In the genomic region with DNA sequence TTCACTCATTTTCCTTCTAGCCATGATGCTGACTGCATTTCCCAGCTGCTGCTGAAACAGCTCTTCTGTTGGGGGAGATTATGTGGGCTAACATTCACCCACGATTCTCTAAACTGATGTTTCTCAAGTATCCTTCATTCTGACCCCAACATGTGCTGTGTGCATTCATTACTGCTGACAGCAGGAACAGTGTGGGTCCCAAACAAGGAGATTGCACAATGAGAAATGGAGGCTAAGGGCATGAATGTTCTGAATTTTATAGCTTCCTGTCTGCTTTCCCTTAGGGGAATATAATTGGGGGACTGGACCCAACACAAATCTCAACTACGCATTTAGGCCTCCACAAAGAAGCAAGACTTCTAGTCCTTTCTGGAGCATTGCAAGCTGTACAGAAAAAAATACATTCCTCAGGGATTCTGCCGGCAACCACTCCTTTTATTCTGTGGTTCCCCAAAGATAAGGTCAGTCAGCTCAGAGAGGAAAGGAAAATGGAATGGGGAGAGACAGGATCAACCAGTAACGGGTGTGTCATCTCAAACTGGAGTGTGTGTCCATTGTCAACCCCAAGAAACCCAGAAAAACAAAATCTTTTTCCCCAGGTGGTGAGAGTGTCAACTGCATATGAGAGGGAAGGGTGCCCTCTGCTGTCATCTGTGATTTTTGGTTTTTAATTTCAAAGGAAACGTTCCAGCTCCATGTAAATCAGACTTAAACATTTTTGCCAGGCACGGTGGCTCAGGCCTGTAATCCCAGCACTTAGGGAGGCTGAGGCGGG, we compare ENCODE assay signal across 8 cellular contexts.
DNase-seq lines count a peak whose midpoint lies in the region; ATAC-seq and TF ChIP-seq lines count a peak whose summit lies in the region.

No MANE protein-coding gene starts in this region.

- peak overlapping the region in 1 of 2 donors; percentile 39 for H3K4me3 Mint-ChIP-seq in activated T-cell treated with anti-CD3 and anti-CD28 coated beads, Interleukin-2, amount 50 U/mL, for 72 hours

- ATAC-seq in HG03520 (IDR thresholded peaks at IDR 0.05; ENCODE audit: unreplicated experiment) = peak; percentile 78
- ATAC-seq in activated T-cell treated with anti-CD3 and anti-CD28 coated beads, Interleukin-2, amount 50 U/mL, for 72 hours (replicated peaks in 1 of 2) = peak; percentile 73 to 78

- H3K36me3 ChIP-seq in neural cell (ENCODE audit: insufficient read depth, low read length) = no peaks in the 10 kb centered on the region
- no peaks in the 10 kb centered on the region for H3K36me3 ChIP-seq in urinary bladder (ENCODE audit: insufficient read depth)

- WGBS in urinary bladder = 4% methylated on average over 7 of the region's 7 CpGs

- peaks cover 23% of the 10 kb centered on the region for H3K27me3 Mint-ChIP-seq in activated T-cell treated with anti-CD3 and anti-CD28 coated beads, Interleukin-2, amount 50 U/mL, for 72 hours (ENCODE audit: low read depth)

- no peak overlapping the region for H3K4me2 ChIP-seq in neural cell (ENCODE audit: low read length)

- H3K4me3 ChIP-seq in neural cell (ENCODE audit: low read length) (no peak overlapping the region), urinary bladder (ENCODE audit: low read depth, low read length) (no peak overlapping the region)

- peak overlapping the region; percentile 42 for H3K9ac ChIP-seq in neural cell (ENCODE audit: low read length)

- H4K20me1 ChIP-seq in neural cell (ENCODE audit: insufficient read depth) = no peaks in the 10 kb centered on the region

- H3K36me3 Mint-ChIP-seq in activated T-cell treated with anti-CD3 and anti-CD28 coated beads, Interleukin-2, amount 50 U/mL, for 72 hours (ENCODE audit: insufficient read depth in 2 of 2) = no peaks in the 10 kb centered on the region

- H3K27me3 ChIP-seq in neural cell (ENCODE audit: insufficient read depth, low read depth, low read length) = no peaks in the 10 kb centered on the region

- H3K4me1 ChIP-seq in urinary bladder (ENCODE audit: insufficient read depth) = no peaks in the 10 kb centered on the region

- peak overlapping the region; percentile 28 for H3K27ac Mint-ChIP-seq in activated T-cell treated with anti-CD3 and anti-CD28 coated beads, Interleukin-2, amount 50 U/mL, for 72 hours

- TF ChIP-seq EP300 in neural cell (conservative IDR thresholded peaks at IDR 0.05; ENCODE audit: poor library complexity, severe bottlenecking) = no peak

- H3K27ac ChIP-seq in neural cell (ENCODE audit: low read length) (peak overlapping the region; percentile 67), urinary bladder (ENCODE audit: low read depth) (peak overlapping the region; percentile 80)

- peak overlapping the region; percentile 4 for H2AFZ ChIP-seq in neural cell (ENCODE audit: low read depth, low read length)

- no peaks in the 10 kb centered on the region for H3K9me2 ChIP-seq in neural cell (ENCODE audit: insufficient read depth, low read length)

- TF ChIP-seq CTCF in neural cell (IDR thresholded peaks at IDR 0.05; ENCODE audit: poor library complexity, severe bottlenecking) = peak; percentile 82

- peak; percentile 89 for TF ChIP-seq RAD21 in neural cell (conservative IDR thresholded peaks at IDR 0.05)

- H3K4me1 Mint-ChIP-seq in activated T-cell treated with anti-CD3 and anti-CD28 coated beads, Interleukin-2, amount 50 U/mL, for 72 hours (ENCODE audit: low read depth) = peaks cover 17% of the 10 kb centered on the region

- no peaks in the 10 kb centered on the region for H3K9me3 ChIP-seq in neural cell (ENCODE audit: low read length)

- peak; percentile 14 for DNase-seq in activated naive CD4-positive, alpha-beta T cell treated with Interleukin-2 at 50 U/mL for 16 hours
- no peak for DNase-seq in activated naive CD4-positive, alpha-beta T cell (lab: John Stamatoyannopoulos, UW)
- peak; percentile 17 for DNase-seq in NCI-H774 (lab: John Stamatoyannopoulos, UW)
- peak; percentile 38 to 49 for DNase-seq in activated T-cell treated with anti-CD3 and anti-CD28 coated beads, Interleukin-2, amount 50 U/mL, for 72 hours
- DNase-seq in fibroblast of peridontal ligament (ENCODE audit: extremely low read depth) = peak; percentile 90

- H3K79me2 ChIP-seq in neural cell (replicated peaks; ENCODE audit: insufficient read depth, low read length) = no peaks in the 10 kb centered on the region

- no peaks in the 10 kb centered on the region for H3K9me3 Mint-ChIP-seq in activated T-cell treated with anti-CD3 and anti-CD28 coated beads, Interleukin-2, amount 50 U/mL, for 72 hours

- no peaks in the 10 kb centered on the region for H3F3A ChIP-seq in neural cell (ENCODE audit: insufficient read depth, low read length, poor library complexity, severe bottlenecking)

TF ChIP-seq in neural cell, 6 proteins besides CTCF, POLR2A, EP300 and RAD21:
- TF ChIP-seq MXI1 (conservative IDR thresholded peaks at IDR 0.05; ENCODE audit: poor library complexity, severe bottlenecking) (no peak), SMC3 (conservative IDR thresholded peaks at IDR 0.05; ENCODE audit: poor library complexity) (peak; percentile 93)

Comparison
In these comparisons a context has a peak if more than half of its experiments do, and no peak if none do; other contexts are left out.
1. DNase-seq: peak in activated naive CD4-positive, alpha-beta T cell treated with Interleukin-2 at 50 U/mL for 16 hours (single experiment), NCI-H774 (single experiment), activated T-cell treated with anti-CD3 and anti-CD28 coated beads, Interleukin-2, amount 50 U/mL, for 72 hours (2 of 2) and fibroblast of peridontal ligament (single experiment); none in activated naive CD4-positive, alpha-beta T cell (0 of 4).